Comparison of ENCODE assay signal across 17 cellular contexts in the genomic region with DNA sequence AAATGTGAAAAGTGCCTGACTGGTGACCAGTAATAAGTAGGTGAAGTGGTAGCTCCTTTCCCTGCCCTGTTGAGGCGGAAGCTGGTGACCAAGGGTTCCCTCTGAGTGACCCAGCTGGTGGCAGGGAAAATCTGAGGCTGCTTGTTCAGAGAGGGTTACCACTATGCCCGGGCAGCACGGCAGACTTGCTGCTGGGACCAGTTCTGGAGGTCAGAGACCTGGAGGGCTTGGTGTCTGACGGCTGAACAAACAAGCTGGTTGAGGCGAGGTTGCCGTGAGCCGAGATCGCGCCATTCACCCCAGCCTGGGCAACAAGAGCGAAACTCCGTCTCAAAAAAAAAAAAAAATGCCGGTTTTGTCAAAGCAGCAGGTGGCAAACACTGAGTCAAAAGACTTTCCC.
A peak's percentile ranks its signal among the peaks of the same experiment; 100 is the strongest.
DNase-seq lines count a peak whose midpoint lies in the region; ATAC-seq and TF ChIP-seq lines count a peak whose summit lies in the region.
"Had no signal": no experiment of that assay in that cellular context is flagged by ENCODE, and none has a peak within 500 bp of the region (broad histone marks: within the 10 kb centered on the region; RNA-seq: fewer than 3 reads in every experiment).

No MANE protein-coding gene starts in this region.

- intact Hi-C loops in left ventricle myocardium inferior (cut with micrococcal nuclease): no loop called here
- intact Hi-C loops in cardiac septum (cut with DNase I): no loop called here
- intact Hi-C loops in mucosa of descending colon (cut with DNase I, micrococcal nuclease): no loop called here

- peak overlapping the region; percentile 87 for H3K27ac ChIP-seq in left ventricle myocardium inferior (replicated peaks)

- H3K27ac Mint-ChIP-seq in activated T-helper 17 cell treated with anti-CD3 and anti-CD28 coated beads, Interleukin-2, amount 50 U/mL, for 72 hours: no peak overlapping the region
- H3K27ac Mint-ChIP-seq: nephron progenitor cell; stimulated activated naive CD8-positive, alpha-beta T cell treated with anti-CD3 and anti-CD28 coated beads, Interleukin-15, Interleukin-2, amounts not matched to agents 100 ng/mL and 50 ng/mL, for 24 hours; WTC11 had no signal

- H3K4me1 ChIP-seq in left ventricle myocardium inferior (peaks cover 26% of the 10 kb centered on the region), mucosa of descending colon (ENCODE audit: low read depth) (peaks cover 12% of the 10 kb centered on the region)

- peaks cover 18% of the 10 kb centered on the region for H3K27me3 ChIP-seq in left ventricle myocardium inferior (ENCODE audit: low read depth)
- H3K27me3 ChIP-seq: uterus had no signal

- H3K9me3 ChIP-seq in left ventricle myocardium inferior (replicated peaks): peaks cover 13% of the 10 kb centered on the region
- no peaks in the 10 kb centered on the region for H3K9me3 ChIP-seq in mucosa of descending colon
- H3K9me3 ChIP-seq: uterus had no signal

- H3K4me1 Mint-ChIP-seq in activated T-helper 17 cell treated with anti-CD3 and anti-CD28 coated beads, Interleukin-2, amount 50 U/mL, for 72 hours: no peaks in the 10 kb centered on the region
- H3K4me1 Mint-ChIP-seq: nephron progenitor cell had no signal

- TF ChIP-seq CTCF in left ventricle myocardium inferior (IDR thresholded peaks at IDR 0.05; ENCODE audit: borderline replicate concordance) (no peak), mucosa of descending colon (IDR thresholded peaks at IDR 0.05) (no peak)

- no peak for DNase-seq in left ventricle myocardium inferior
- no peak for DNase-seq in cardiac septum (ENCODE audit: low spot score)
- peak in 2 of 3 donors; percentile 24 to 47 for DNase-seq in mucosa of descending colon
- DNase-seq in NOMO-1 (lab: John Stamatoyannopoulos, UW; ENCODE audit: unreplicated experiment in 2 of 2): no peak
- DNase-seq in GDM1 (lab: John Stamatoyannopoulos, UW): no peak
- DNase-seq in NCI-H2081 (lab: John Stamatoyannopoulos, UW): no peak
- DNase-seq: COR-L47, cortex of kidney, GF-D8, NCI-H2029, NCI-H510A, nephron progenitor cell, uterus had no signal

- no peak for ATAC-seq in activated T-helper 17 cell treated with anti-CD3 and anti-CD28 coated beads, Interleukin-2, amount 50 U/mL, for 72 hours (replicated peaks)
- ATAC-seq in mucosa of descending colon (peak; percentile 45), HG03460 (IDR thresholded peaks at IDR 0.05; ENCODE audit: unreplicated experiment) (no peak)

- H3K27me3 Mint-ChIP-seq in activated T-helper 17 cell treated with anti-CD3 and anti-CD28 coated beads, Interleukin-2, amount 50 U/mL, for 72 hours: no peaks in the 10 kb centered on the region

- no peaks in the 10 kb centered on the region for H3K36me3 ChIP-seq in left ventricle myocardium inferior
- no peaks in the 10 kb centered on the region for H3K36me3 ChIP-seq in mucosa of descending colon (ENCODE audit: low read depth)
- H3K36me3 ChIP-seq: uterus had no signal

- no peaks in the 10 kb centered on the region for H3K36me3 Mint-ChIP-seq in activated T-helper 17 cell treated with anti-CD3 and anti-CD28 coated beads, Interleukin-2, amount 50 U/mL, for 72 hours (ENCODE audit: low read depth)

- peak overlapping the region; percentile 30 for H3K4me3 Mint-ChIP-seq in activated T-helper 17 cell treated with anti-CD3 and anti-CD28 coated beads, Interleukin-2, amount 50 U/mL, for 72 hours
- H3K4me3 Mint-ChIP-seq: nephron progenitor cell; stimulated activated naive CD8-positive, alpha-beta T cell treated with anti-CD3 and anti-CD28 coated beads, Interleukin-15, Interleukin-2, amounts not matched to agents 100 ng/mL and 50 ng/mL, for 24 hours; WTC11 had no signal

- H3K9me3 Mint-ChIP-seq in activated T-helper 17 cell treated with anti-CD3 and anti-CD28 coated beads, Interleukin-2, amount 50 U/mL, for 72 hours: no peaks in the 10 kb centered on the region

- H3K4me3 ChIP-seq in left ventricle myocardium inferior (peak overlapping the region; percentile 74), mucosa of descending colon (no peak overlapping the region)

Comparison
In these comparisons a context has a peak if more than half of its experiments do, and no peak if none do; other contexts are left out.
1. DNase-seq: peak in mucosa of descending colon (2 of 3); none in left ventricle myocardium inferior (single experiment), cardiac septum (single experiment), NOMO-1 (0 of 2), GDM1 (single experiment) and NCI-H2081 (0 of 2).